In the genomic region with DNA sequence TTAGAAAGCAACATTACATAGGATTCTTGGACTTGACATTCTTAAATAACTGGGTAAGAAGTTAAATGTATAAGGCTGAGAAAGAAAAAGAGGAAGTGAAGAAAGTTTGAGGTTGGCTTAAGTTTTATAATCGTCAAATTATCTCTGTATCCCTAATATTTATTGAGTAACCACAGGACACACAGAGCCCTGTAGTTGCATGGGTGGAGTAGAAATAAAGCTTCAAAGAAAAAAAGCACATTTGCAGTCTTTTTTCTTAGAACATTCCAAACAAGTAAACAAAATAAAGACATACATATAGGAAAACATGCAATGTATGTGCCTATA, we compare ENCODE assay signal across 9 cellular contexts.
A peak's percentile ranks its signal among the peaks of the same experiment; 100 is the strongest.
DNase-seq lines count a peak whose midpoint lies in the region; ATAC-seq, FAIRE-seq and TF ChIP-seq lines count a peak whose summit lies in the region.
"Had no signal": no experiment of that assay in that cellular context is flagged by ENCODE, and none has a peak within 500 bp of the region (broad histone marks: within the 10 kb centered on the region; RNA-seq: fewer than 3 reads in every experiment).

No MANE protein-coding gene starts in this region.

- no peak for DNase-seq in GM19239 (ENCODE audit: insufficient read length, low spot score)
- no peak for DNase-seq in stimulated activated naive B cell treated with anti-CD40 and anti-IgM and Interleukin-4, amounts not matched to agents 10 μg/mL and 1 μg/mL and 100 μg/mL, for 72 hours
- no peak for DNase-seq in DMS79 treated with DMSO at 0.1 percent for 48 hours (lab: John Stamatoyannopoulos, UW)
- no peak for DNase-seq in NCI-H2171 (lab: John Stamatoyannopoulos, UW)
- DNase-seq in adrenal gland = no peak
- DNase-seq: NCI-H1436 had no signal

- H3K27me3 ChIP-seq in adrenal gland = no peaks in the 10 kb centered on the region

- H3K9me3 Mint-ChIP-seq in stimulated activated naive B cell treated with anti-CD40 and anti-IgM and Interleukin-4, amounts not matched to agents 10 μg/mL and 1 μg/mL and 100 μg/mL, for 72 hours = peaks cover 0 to 2% of the 10 kb centered on the region in 2 donors

- peak; percentile 87 for FAIRE-seq in GM19239 (lab: Jason Lieb, UNC)

- no peaks in the 10 kb centered on the region for H3K36me3 ChIP-seq in adrenal gland (replicated peaks in 1 of 2)

- TF ChIP-seq POLR2A in adrenal gland (IDR thresholded peaks at IDR 0.05) = no peak

- ATAC-seq in HG02642 (IDR thresholded peaks at IDR 0.05; ENCODE audit: poor library complexity, unreplicated experiment) (peak; percentile 65), HG03521 (IDR thresholded peaks at IDR 0.05; ENCODE audit: unreplicated experiment) (peak; percentile 61)
- ATAC-seq in stimulated activated naive B cell treated with anti-CD40 and anti-IgM and Interleukin-4, amounts not matched to agents 10 μg/mL and 1 μg/mL and 100 μg/mL, for 72 hours (replicated peaks) = peak; percentile 63 to 80

- H3K27me3 Mint-ChIP-seq in stimulated activated naive B cell treated with anti-CD40 and anti-IgM and Interleukin-4, amounts not matched to agents 10 μg/mL and 1 μg/mL and 100 μg/mL, for 72 hours = no peaks in the 10 kb centered on the region

- H3K4me1 Mint-ChIP-seq in stimulated activated naive B cell treated with anti-CD40 and anti-IgM and Interleukin-4, amounts not matched to agents 10 μg/mL and 1 μg/mL and 100 μg/mL, for 72 hours = peaks cover 4 to 8% of the 10 kb centered on the region in 2 donors
- H3K4me1 Mint-ChIP-seq: mesothelial cell of epicardium had no signal

- H3K9me3 ChIP-seq in adrenal gland (replicated peaks in 1 of 3) = no peaks in the 10 kb centered on the region

- no peak overlapping the region for H3K27ac Mint-ChIP-seq in stimulated activated naive B cell treated with anti-CD40 and anti-IgM and Interleukin-4, amounts not matched to agents 10 μg/mL and 1 μg/mL and 100 μg/mL, for 72 hours
- H3K27ac Mint-ChIP-seq: mesothelial cell of epicardium had no signal

- no peak for TF ChIP-seq CTCF in adrenal gland (IDR thresholded peaks at IDR 0.05)

- no peaks in the 10 kb centered on the region for H3K36me3 Mint-ChIP-seq in stimulated activated naive B cell treated with anti-CD40 and anti-IgM and Interleukin-4, amounts not matched to agents 10 μg/mL and 1 μg/mL and 100 μg/mL, for 72 hours
- H3K36me3 Mint-ChIP-seq: mesothelial cell of epicardium had no signal

- H3K4me3 Mint-ChIP-seq in stimulated activated naive B cell treated with anti-CD40 and anti-IgM and Interleukin-4, amounts not matched to agents 10 μg/mL and 1 μg/mL and 100 μg/mL, for 72 hours = no peak overlapping the region
- H3K4me3 Mint-ChIP-seq: mesothelial cell of epicardium had no signal

- no peak overlapping the region for H3K27ac ChIP-seq in adrenal gland

- no peaks in the 10 kb centered on the region for H3K4me1 ChIP-seq in adrenal gland (replicated peaks in 1 of 2)

- WGBS in adrenal gland, 4 donors = 48 to 62% (median 57%) methylated on average over 1 of the region's 1 CpG

- no peak overlapping the region for H3K4me3 ChIP-seq in adrenal gland

- intact Hi-C loops in adrenal gland (cut with DNase I) = no loop called here
